ENCODE assay signal across 8 cellular contexts in the genomic region with DNA sequence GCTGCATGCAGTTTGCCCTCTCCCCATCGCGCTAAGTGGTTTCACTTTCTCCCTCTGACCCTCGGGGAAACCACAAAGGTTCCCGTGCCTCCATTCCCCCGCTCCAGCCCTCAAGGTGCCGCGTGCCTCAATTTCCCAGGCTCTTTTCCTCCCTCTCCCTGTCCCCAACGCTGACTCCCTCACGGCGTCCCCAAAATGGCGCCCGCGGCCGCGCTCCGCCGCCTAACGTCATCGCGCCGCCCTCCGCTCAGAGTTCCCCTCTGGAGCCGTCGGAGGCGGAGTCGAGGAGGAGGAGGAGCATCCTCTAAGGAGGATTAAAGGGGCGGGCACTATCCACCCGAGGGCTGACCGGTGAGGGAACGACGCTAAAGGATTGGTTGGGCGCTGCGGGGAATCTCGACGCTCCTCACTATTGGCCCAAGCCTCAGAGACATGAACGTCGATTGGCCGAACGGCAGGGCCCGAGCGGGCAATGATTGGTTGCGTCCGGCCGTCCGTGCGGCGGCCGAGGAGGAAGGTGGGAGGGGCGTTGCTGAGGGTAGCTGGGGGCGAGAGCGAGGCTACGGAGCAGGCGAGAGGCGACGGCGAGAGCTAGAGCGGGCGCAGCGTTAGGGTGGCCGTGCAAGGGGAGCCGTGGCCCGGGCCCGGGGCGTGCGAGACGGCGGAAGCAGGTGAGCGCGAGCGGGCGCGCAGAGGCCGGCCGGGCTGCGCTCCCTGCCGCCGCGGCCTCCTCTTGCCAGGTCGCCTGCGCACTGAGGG. TPM values are rescaled to one million over a fixed set of nuclear protein-coding genes. Genes with fewer than 3 reads are reported as not detected.
DNase-seq lines count a peak whose midpoint lies in the region; ATAC-seq, FAIRE-seq and TF ChIP-seq lines count a peak whose summit lies in the region.

A gene with protein sequence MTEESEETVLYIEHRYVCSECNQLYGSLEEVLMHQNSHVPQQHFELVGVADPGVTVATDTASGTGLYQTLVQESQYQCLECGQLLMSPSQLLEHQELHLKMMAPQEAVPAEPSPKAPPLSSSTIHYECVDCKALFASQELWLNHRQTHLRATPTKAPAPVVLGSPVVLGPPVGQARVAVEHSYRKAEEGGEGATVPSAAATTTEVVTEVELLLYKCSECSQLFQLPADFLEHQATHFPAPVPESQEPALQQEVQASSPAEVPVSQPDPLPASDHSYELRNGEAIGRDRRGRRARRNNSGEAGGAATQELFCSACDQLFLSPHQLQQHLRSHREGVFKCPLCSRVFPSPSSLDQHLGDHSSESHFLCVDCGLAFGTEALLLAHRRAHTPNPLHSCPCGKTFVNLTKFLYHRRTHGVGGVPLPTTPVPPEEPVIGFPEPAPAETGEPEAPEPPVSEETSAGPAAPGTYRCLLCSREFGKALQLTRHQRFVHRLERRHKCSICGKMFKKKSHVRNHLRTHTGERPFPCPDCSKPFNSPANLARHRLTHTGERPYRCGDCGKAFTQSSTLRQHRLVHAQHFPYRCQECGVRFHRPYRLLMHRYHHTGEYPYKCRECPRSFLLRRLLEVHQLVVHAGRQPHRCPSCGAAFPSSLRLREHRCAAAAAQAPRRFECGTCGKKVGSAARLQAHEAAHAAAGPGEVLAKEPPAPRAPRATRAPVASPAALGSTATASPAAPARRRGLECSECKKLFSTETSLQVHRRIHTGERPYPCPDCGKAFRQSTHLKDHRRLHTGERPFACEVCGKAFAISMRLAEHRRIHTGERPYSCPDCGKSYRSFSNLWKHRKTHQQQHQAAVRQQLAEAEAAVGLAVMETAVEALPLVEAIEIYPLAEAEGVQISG (plus strand): TSS at position 551 of the 759 bp plus-strand sequence. CDS start 2,441 bp downstream, outside the sequence.

- peak; percentile 98 for FAIRE-seq in colon (lab: Jason Lieb, UNC)

- ATAC-seq in HG03460 (IDR thresholded peaks at IDR 0.05; ENCODE audit: unreplicated experiment) = peak; percentile 91

- H3K36me3 ChIP-seq in BE2C = peaks cover 30% of the 10 kb centered on the region

- H3K9me3 ChIP-seq in BE2C = no peaks in the 10 kb centered on the region

- DNase-seq in BE2C (peak; percentile 99), GM19240 (ENCODE audit: insufficient read length, low spot score) (peak; percentile 97), NCI-H526 (lab: John Stamatoyannopoulos, UW) (peak; percentile 100), kidney glomerular epithelial cell (lab: John Stamatoyannopoulos, UW) (peak; percentile 99)
- peak; percentile 99 for DNase-seq in activated CD4-positive, alpha-beta T cell treated with anti-CD3 and anti-CD28 coated beads for 48 hours
- peak; percentile 90 to 94 for DNase-seq in stimulated activated CD4-positive, alpha-beta T cell treated with anti-CD3 and anti-CD28 coated beads, Interleukin-1b, Interleukin-23, amount 100 ng/mL, for 1 hour (ENCODE audit: low read depth in 2 of 2)

- H3K4me1 ChIP-seq in BE2C = no peaks in the 10 kb centered on the region; the same call in 1 of the 2 replicates

- H3K4me3 ChIP-seq in BE2C (ENCODE audit: low read depth, low read length) = peak within 1 kb of the TSS; percentile 92

- no peak for TF ChIP-seq CTCF in BE2C (IDR thresholded peaks at IDR 0.05; ENCODE audit: low read depth, low read length)

- no peaks in the 10 kb centered on the region for H3K27me3 ChIP-seq in BE2C

RNA-seq across cellular contexts. Expression of the gene that starts here (rescaled TPM):
- 63.4 TPM for polyA plus RNA-seq in BE2C (2012; ENCODE audit: insufficient read depth, insufficient read length, low read depth)

Comparison
In these comparisons a context has a peak if more than half of its experiments do, and no peak if none do; other contexts are left out.
1. Peak in every context shown above with its lines: DNase-seq, ATAC-seq and H3K4me3 ChIP-seq.